ENCODE assay signal across 11 cellular contexts in genomic region chr22:21593406-21594232, GRCh38. TPM values are rescaled to one million over a fixed set of nuclear protein-coding genes. Genes with fewer than 3 reads are reported as not detected.
DNase-seq lines count a peak whose midpoint lies in the region; ATAC-seq, FAIRE-seq and TF ChIP-seq lines count a peak whose summit lies in the region.
"Had no signal": no experiment of that assay in that cellular context is flagged by ENCODE, and none has a peak within 500 bp of the region (broad histone marks: within the 10 kb centered on the region; RNA-seq: fewer than 3 reads in every experiment).

No MANE protein-coding gene starts in this region.

- H3K4me2 ChIP-seq in mammary epithelial cell (ENCODE audit: insufficient read depth, low read depth, low read length) (no peak overlapping the region), keratinocyte (ENCODE audit: control insufficient read depth, extremely low read depth, insufficient read depth, low read depth, low read length) (no peak overlapping the region)

- no peaks in the 10 kb centered on the region for H3K9me3 ChIP-seq in mammary epithelial cell (replicated peaks; ENCODE audit: insufficient read depth, low read length)
- no peaks in the 10 kb centered on the region for H3K9me3 ChIP-seq in keratinocyte (ENCODE audit: control insufficient read depth, low read depth, low read length)

- H2AFZ ChIP-seq in mammary epithelial cell (ENCODE audit: low read depth, low read length) (no peak overlapping the region), keratinocyte (ENCODE audit: control insufficient read depth, low read length) (no peak overlapping the region)

- TF ChIP-seq CTCF in AG10803 (conservative IDR thresholded peaks at IDR 0.05; ENCODE audit: low read length) (0 out of 2 replicates have a peak, but pooled peaks have one; percentile 6), mammary epithelial cell (conservative IDR thresholded peaks at IDR 0.05 in 1 of 2, IDR thresholded peaks at IDR 0.05 in 1 of 2; ENCODE audit: extremely low read depth in 1 of 2, insufficient read depth in 1 of 2, low read depth in 1 of 2, low read length in 2 of 2) (peak; percentile 45 to 55), keratinocyte (optimal IDR thresholded peaks at IDR 0.05 in 1 of 3, IDR thresholded peaks at IDR 0.05 in 1 of 3, conservative IDR thresholded peaks at IDR 0.05 in 1 of 3; ENCODE audit: extremely low read depth in 1 of 3, insufficient read depth in 2 of 3, low read length in 3 of 3) (peak; percentile 31 to 54 (median 45))

- H3K9me1 ChIP-seq in keratinocyte (ENCODE audit: control insufficient read depth, extremely low read depth, insufficient read depth, low read length) = peaks cover 4% of the 10 kb centered on the region

- dilution Hi-C loops in mammary epithelial cell (cut with HindIII; ENCODE audit: low sequenced_read_pairs) (no loop called here), keratinocyte (cut with MboI; ENCODE audit: extremely low pct_ligation_motif_present, low sequenced_read_pairs) (no loop called here)

- intact Hi-C loops in mammary epithelial cell (cut with micrococcal nuclease) = loop anchor here (10.0 kb wide), 1 partner anchor 51 kb away; the partner anchor contains the start of gene SDF2L1

- H3K27ac ChIP-seq in mammary epithelial cell (ENCODE audit: insufficient read depth, low read depth, low read length) (no peak overlapping the region), keratinocyte (ENCODE audit: control insufficient read depth, insufficient read depth, low read length) (no peak overlapping the region)
- H3K27ac ChIP-seq: epithelial cell of prostate had no signal

- BruUV-seq in mammary epithelial cell (replicated peaks; lab: Mats Ljungman, UMichigan) = no TSS peak

- H3K36me3 ChIP-seq in H7 (replicated peaks; ENCODE audit: control insufficient read depth, insufficient read depth, low read length) (peaks cover 20% of the 10 kb centered on the region), mammary epithelial cell (ENCODE audit: insufficient read depth, low read length) (peaks cover 17% of the 10 kb centered on the region), keratinocyte (ENCODE audit: control insufficient read depth in 2 of 2, extremely low read depth in 1 of 2, insufficient read depth in 2 of 2, low read length in 2 of 2) (peaks cover 28 to 31% of the 10 kb centered on the region in 2 experiments)

- H4K20me1 ChIP-seq in mammary epithelial cell (ENCODE audit: insufficient read depth, low read length) = peaks cover 32% of the 10 kb centered on the region
- H4K20me1 ChIP-seq in keratinocyte (ENCODE audit: control insufficient read depth, extremely low read depth, insufficient read depth, low read length) = peaks cover 30% of the 10 kb centered on the region

- H3K27me3 ChIP-seq in H7 (ENCODE audit: control insufficient read depth, insufficient read depth, low read length) (no peaks in the 10 kb centered on the region), mammary epithelial cell (ENCODE audit: insufficient read depth, low read length) (no peaks in the 10 kb centered on the region), keratinocyte (ENCODE audit: control insufficient read depth, extremely low read depth, insufficient read depth, low read length) (no peaks in the 10 kb centered on the region)

- in situ Hi-C loops in mammary epithelial cell (cut with MboI; ENCODE audit: low sequenced_read_pairs in 2 of 2) = no loop called here

- no peak for FAIRE-seq in keratinocyte (lab: Jason Lieb, UNC)
- FAIRE-seq: RCC 7860 had no signal

- H3K4me1 ChIP-seq in mammary epithelial cell (ENCODE audit: insufficient read depth, low read length) = peaks cover 15% of the 10 kb centered on the region
- H3K4me1 ChIP-seq in keratinocyte (ENCODE audit: control insufficient read depth, extremely low read depth, insufficient read depth, low read length) = no peaks in the 10 kb centered on the region

- DNase-seq in AG10803 (ENCODE audit: low read depth) (no peak), H7 (peak; percentile 75), mammary epithelial cell (no peak), keratinocyte (ENCODE audit: low read depth, low spot score) (no peak), NOMO-1 treated with dmso at 0.1 percent for 144 hours (lab: John Stamatoyannopoulos, UW; ENCODE audit: unreplicated experiment) (no peak)
- no peak for DNase-seq in stimulated activated CD4-positive, alpha-beta T cell treated with anti-CD3 and anti-CD28 coated beads, Interleukin-4, amount 100 ng/mL, for 4 hours

- ATAC-seq in activated CD4-positive, CD25-positive, alpha-beta regulatory T cell treated with anti-CD3 and anti-CD28 coated beads, Interleukin-2, amount 50 U/mL, for 24 hours = no peak
- ATAC-seq in GM18502 (IDR thresholded peaks at IDR 0.05; ENCODE audit: poor library complexity, unreplicated experiment) = no peak

- H3K9ac ChIP-seq in mammary epithelial cell (ENCODE audit: insufficient read depth, low read length) (no peak overlapping the region), keratinocyte (ENCODE audit: control insufficient read depth, extremely low read depth, insufficient read depth, low read length) (no peak overlapping the region)

- no peak overlapping the region for H3K4me3 ChIP-seq in AG10803 (ENCODE audit: low read length)
- H3K4me3 ChIP-seq in H7 (ENCODE audit: insufficient read depth, low read depth, low read length) = no peak overlapping the region
- no peak overlapping the region for H3K4me3 ChIP-seq in mammary epithelial cell (replicated peaks in 1 of 3; ENCODE audit: insufficient read depth in 1 of 3, low read depth in 2 of 3, low read length in 3 of 3)
- H3K4me3 ChIP-seq in keratinocyte (ENCODE audit: control insufficient read depth in 2 of 3, extremely low read depth in 1 of 3, insufficient read depth in 2 of 3, low read depth in 1 of 3, low read length in 3 of 3) = no peak overlapping the region

- 81% methylated on average over 10 of the region's 11 CpGs for WGBS in mammary epithelial cell (ENCODE audit: low coverage, missing lambda C conversion rate)

- H3K79me2 ChIP-seq in mammary epithelial cell (ENCODE audit: insufficient read depth, low read length) (peaks cover 98% of the 10 kb centered on the region), keratinocyte (ENCODE audit: control insufficient read depth, insufficient read depth, low read length) (peaks cover 97% of the 10 kb centered on the region)

- CTCF ChIA-PET in mammary epithelial cell (lab: Charles Lee; ENCODE audit: low non-redundant PET) = interaction anchor here (0.6 to 0.7 kb wide), 2 partner anchors 36 to 49 kb away, joined by 3 to 5 read pairs; no protein-coding TSS in a partner anchor

RNA-seq across cellular contexts. Expression of gene UBE2L3, which starts 26.1 kb away (rescaled TPM):
- total RNA-seq in H7 (2014; rRNA removed; shearing (Covaris generic)) = 84.0 and 90.2 TPM in 2 replicates
- total RNA-seq in mammary epithelial cell = 10 to 100 TPM; 37.5 to 60.1 TPM
- polyA plus RNA-seq in mammary epithelial cell (57.5 TPM), keratinocyte (43.7 to 92.1 TPM (median 80.8 TPM) in 3 replicates)
- polyA minus RNA-seq in mammary epithelial cell (29.6 TPM), keratinocyte (31.9 to 42.9 TPM (median 37.8 TPM) in 3 replicates)
- polyA plus RNA-seq in keratinocyte (2011; ENCODE audit: low read depth) = 24.2 TPM
- 76.9 and 97.2 TPM in 2 replicates for polyA plus RNA-seq in keratinocyte (2011; cell fraction: cytosol; rRNA removed)
- 37.2 and 41.9 TPM in 2 replicates for polyA plus RNA-seq in keratinocyte (2011; cell fraction: nucleus; rRNA removed)
- 54.2 and 88.0 TPM in 2 replicates for polyA plus RNA-seq in keratinocyte (2012; ENCODE audit: low replicate concordance)
- 33.0 TPM for polyA minus RNA-seq in keratinocyte (2011; cell fraction: cytosol; rRNA and poly(A)+ RNA removed)
- polyA minus RNA-seq in keratinocyte (2011; cell fraction: nucleus; rRNA and poly(A)+ RNA removed) = 11.4 and 18.1 TPM in 2 replicates

RNA-seq across cellular contexts. Expression of gene YDJC, which starts 36.2 kb away (rescaled TPM):
- 53.0 and 57.3 TPM in 2 replicates for total RNA-seq in H7 (2014; rRNA removed; shearing (Covaris generic))
- 10 to 100 TPM; 33.8 to 47.6 TPM for total RNA-seq in mammary epithelial cell
- polyA plus RNA-seq in mammary epithelial cell (41.1 TPM), keratinocyte (18.2 to 31.8 TPM (median 22.3 TPM) in 3 replicates)
- polyA minus RNA-seq in mammary epithelial cell (29.9 TPM), keratinocyte (5.3 to 16.2 TPM (median 12.4 TPM) in 3 replicates)
- 6.9 TPM for polyA plus RNA-seq in keratinocyte (2011; ENCODE audit: low read depth)
- 16.3 and 45.3 TPM in 2 replicates for polyA plus RNA-seq in keratinocyte (2011; cell fraction: cytosol; rRNA removed)
- polyA plus RNA-seq in keratinocyte (2011; cell fraction: nucleus; rRNA removed) = 16.6 and 28.9 TPM in 2 replicates
- 19.0 and 36.5 TPM in 2 replicates for polyA plus RNA-seq in keratinocyte (2012; ENCODE audit: low replicate concordance)
- polyA minus RNA-seq in keratinocyte (2011; cell fraction: cytosol; rRNA and poly(A)+ RNA removed) = 56.2 TPM
- polyA minus RNA-seq in keratinocyte (2011; cell fraction: nucleus; rRNA and poly(A)+ RNA removed) = 12.6 and 17.6 TPM in 2 replicates

RNA-seq across cellular contexts. Expression of gene CCDC116, which starts 38.9 kb away (rescaled TPM):
- 0.48 and 0.55 TPM in 2 replicates for total RNA-seq in H7 (2014; rRNA removed; shearing (Covaris generic))
- under 1 TPM; 0.17 to 0.31 TPM for total RNA-seq in mammary epithelial cell
- polyA plus RNA-seq in mammary epithelial cell = 0.03 TPM
- not detected for polyA minus RNA-seq in mammary epithelial cell
- 0.03 TPM in 3 replicates for polyA plus RNA-seq in keratinocyte
- not detected for polyA plus RNA-seq in keratinocyte (2011; ENCODE audit: low read depth)
- polyA plus RNA-seq in keratinocyte (2011; cell fraction: cytosol; rRNA removed) = not detected in 2 replicates
- 0.11 and 0.19 TPM in 2 replicates for polyA plus RNA-seq in keratinocyte (2011; cell fraction: nucleus; rRNA removed)
- 0.17 TPM in 1 of 2 replicates, not detected in the other for polyA plus RNA-seq in keratinocyte (2012; ENCODE audit: low replicate concordance)
- polyA minus RNA-seq in keratinocyte = not detected in 3 replicates
- not detected for polyA minus RNA-seq in keratinocyte (2011; cell fraction: cytosol; rRNA and poly(A)+ RNA removed)
- not detected in 2 replicates for polyA minus RNA-seq in keratinocyte (2011; cell fraction: nucleus; rRNA and poly(A)+ RNA removed)
- total RNA-seq: HT1080 had no signal

RNA-seq across cellular contexts. Expression of gene RIMBP3C, which starts 42.4 kb away (rescaled TPM):
- total RNA-seq in H7 (2014; rRNA removed; shearing (Covaris generic)) = 0.17 and 0.70 TPM in 2 replicates
- total RNA-seq in mammary epithelial cell = not detected
- polyA plus RNA-seq in mammary epithelial cell = 0.03 TPM
- polyA minus RNA-seq in mammary epithelial cell = not detected
- polyA plus RNA-seq in keratinocyte = 0.01 TPM in 1 of 3 replicates, not detected in the others
- not detected for polyA plus RNA-seq in keratinocyte (2011; ENCODE audit: low read depth)
- polyA plus RNA-seq in keratinocyte (2011; cell fraction: cytosol; rRNA removed) = not detected in 2 replicates
- polyA plus RNA-seq in keratinocyte (2011; cell fraction: nucleus; rRNA removed) = not detected in 2 replicates
- not detected in 2 replicates for polyA plus RNA-seq in keratinocyte (2012; ENCODE audit: low replicate concordance)
- polyA minus RNA-seq in keratinocyte = 0.10 TPM in 1 of 3 replicates, not detected in the others
- polyA minus RNA-seq in keratinocyte (2011; cell fraction: cytosol; rRNA and poly(A)+ RNA removed) = not detected
- not detected in 2 replicates for polyA minus RNA-seq in keratinocyte (2011; cell fraction: nucleus; rRNA and poly(A)+ RNA removed)

RNA-seq across cellular contexts. Expression of gene SDF2L1, which starts 48.5 kb away (rescaled TPM):
- total RNA-seq in H7 (2014; rRNA removed; shearing (Covaris generic)) = 29.3 and 54.0 TPM in 2 replicates
- total RNA-seq in mammary epithelial cell = 10 to 100 TPM; 13.3 to 52.0 TPM
- polyA plus RNA-seq in mammary epithelial cell (56.2 TPM), keratinocyte (23.2 to 33.1 TPM (median 25.6 TPM) in 3 replicates)
- polyA minus RNA-seq in mammary epithelial cell (14.6 TPM), keratinocyte (8.1 to 30.3 TPM (median 15.7 TPM) in 3 replicates)
- polyA plus RNA-seq in keratinocyte (2011; ENCODE audit: low read depth) = 4.1 TPM
- 14.4 and 27.0 TPM in 2 replicates for polyA plus RNA-seq in keratinocyte (2011; cell fraction: cytosol; rRNA removed)
- 13.4 and 18.9 TPM in 2 replicates for polyA plus RNA-seq in keratinocyte (2011; cell fraction: nucleus; rRNA removed)
- polyA plus RNA-seq in keratinocyte (2012; ENCODE audit: low replicate concordance) = 22.4 and 89.4 TPM in 2 replicates
- 46.6 TPM for polyA minus RNA-seq in keratinocyte (2011; cell fraction: cytosol; rRNA and poly(A)+ RNA removed)
- polyA minus RNA-seq in keratinocyte (2011; cell fraction: nucleus; rRNA and poly(A)+ RNA removed) = 6.4 and 6.6 TPM in 2 replicates
